Comparison of ENCODE assay signal across 25 cellular contexts in genomic region chr7:112358456-112358855, GRCh38.
"Had no signal": no experiment of that assay in that cellular context is flagged by ENCODE, and none has a peak within 500 bp of the region (broad histone marks: within the 10 kb centered on the region; RNA-seq: fewer than 3 reads in every experiment).

No MANE protein-coding gene starts in this region.

- H3K4me2 ChIP-seq: PC-9 had no signal

- DNase-seq: activated CD4-positive, alpha-beta memory T cell treated with anti-CD3 and anti-CD28 coated beads, Interleukin-2, amount 10 ng/mL, durations not matched to agents 7 days and 5 days; activated CD4-positive, alpha-beta T cell treated with anti-CD3 and anti-CD28 coated beads for 36 hours; activated CD4-positive, alpha-beta T cell treated with anti-CD3 and anti-CD28 coated beads, Interleukin-2, amount 50 U/mL, for 1 hour; activated CD8-positive, alpha-beta memory T cell treated with anti-CD3 and anti-CD28 coated beads, Interleukin-2, amount 50 U/mL, for 4 hours; activated gamma-delta T cell treated with Interleukin-2 at 50 U/mL for 16 hours; activated naive CD4-positive, alpha-beta T cell treated with anti-CD3 and anti-CD28 coated beads, Interleukin-2, amount 50 U/mL, for 16 hours; activated naive CD8-positive, alpha-beta T cell treated with anti-CD3 and anti-CD28 coated beads, Interleukin-2, amount 10 ng/mL, durations not matched to agents 7 days and 5 days; activated T-cell treated with anti-CD3 and anti-CD28 coated beads, Interleukin-2, amount 50 U/mL, for 72 hours; adrenal gland; anterior cingulate cortex; central memory CD4-positive, alpha-beta T cell; MM.1S; NCI-H1105; NCI-H1436; NCI-H1694 treated with DMSO at 0.1 percent for 48 hours; NCI-H2081; NCI-H510A treated with DMSO at 0.1 percent for 48 hours; NCI-H69; PC-9; T-cell; WERI-Rb-1 had no signal

- H3K4me3 ChIP-seq: adrenal gland, breast epithelium, PC-9, SK-N-MC had no signal

- H3K4me1 ChIP-seq: adrenal gland had no signal

- ATAC-seq: activated CD4-positive, alpha-beta T cell treated with anti-CD3 and anti-CD28 coated beads for 36 hours; activated T-cell treated with anti-CD3 and anti-CD28 coated beads, Interleukin-2, amount 50 U/mL, for 72 hours; Right ventricle myocardium inferior; T-cell had no signal

- H3K36me3 Mint-ChIP-seq: activated naive CD8-positive, alpha-beta T cell treated with anti-CD3 and anti-CD28 coated beads, Interleukin-2, amount 10 ng/mL, durations not matched to agents 7 days and 5 days; T-cell had no signal

- H3K27ac Mint-ChIP-seq: activated CD4-positive, alpha-beta memory T cell treated with anti-CD3 and anti-CD28 coated beads, Interleukin-2, amount 10 ng/mL, durations not matched to agents 7 days and 5 days; activated CD4-positive, alpha-beta T cell treated with anti-CD3 and anti-CD28 coated beads for 36 hours; activated naive CD8-positive, alpha-beta T cell treated with anti-CD3 and anti-CD28 coated beads, Interleukin-2, amount 10 ng/mL, durations not matched to agents 7 days and 5 days; activated T-cell treated with anti-CD3 and anti-CD28 coated beads, Interleukin-2, amount 50 U/mL, for 72 hours; activated T-helper 2 cell treated with anti-CD3 and anti-CD28 coated beads, Interferon-gamma antibody, Interleukin-2, Interleukin-4, amounts not matched to agents 10 μg/mL and 5 μg/mL and 100 μg/mL, durations not matched to agents 14 hours and 24 hours and 36 hours; T-cell had no signal

- H3K36me3 ChIP-seq: adrenal gland, breast epithelium, WERI-Rb-1 had no signal

- H3K27me3 ChIP-seq: adrenal gland, breast epithelium had no signal

- H3K9me3 ChIP-seq: adrenal gland, breast epithelium had no signal

- H3K4me1 Mint-ChIP-seq: activated CD4-positive, alpha-beta memory T cell treated with anti-CD3 and anti-CD28 coated beads, Interleukin-2, amount 10 ng/mL, durations not matched to agents 7 days and 5 days; activated CD4-positive, alpha-beta T cell treated with anti-CD3 and anti-CD28 coated beads for 36 hours; activated naive CD8-positive, alpha-beta T cell treated with anti-CD3 and anti-CD28 coated beads, Interleukin-2, amount 10 ng/mL, durations not matched to agents 7 days and 5 days; T-cell had no signal

- H3K27ac ChIP-seq: adrenal gland, breast epithelium, PC-9, SK-N-MC, WERI-Rb-1 had no signal

- H3K9me3 Mint-ChIP-seq: activated CD4-positive, alpha-beta memory T cell treated with anti-CD3 and anti-CD28 coated beads, Interleukin-2, amount 10 ng/mL, durations not matched to agents 7 days and 5 days; activated naive CD8-positive, alpha-beta T cell treated with anti-CD3 and anti-CD28 coated beads, Interleukin-2, amount 10 ng/mL, durations not matched to agents 7 days and 5 days; activated T-cell treated with anti-CD3 and anti-CD28 coated beads, Interleukin-2, amount 50 U/mL, for 72 hours; activated T-helper 2 cell treated with anti-CD3 and anti-CD28 coated beads, Interferon-gamma antibody, Interleukin-2, Interleukin-4, amounts not matched to agents 10 μg/mL and 5 μg/mL and 100 μg/mL, durations not matched to agents 14 hours and 24 hours and 36 hours had no signal

- H3K4me3 Mint-ChIP-seq: activated CD4-positive, alpha-beta memory T cell treated with anti-CD3 and anti-CD28 coated beads, Interleukin-2, amount 10 ng/mL, durations not matched to agents 7 days and 5 days; activated CD4-positive, alpha-beta T cell treated with anti-CD3 and anti-CD28 coated beads for 36 hours; activated naive CD8-positive, alpha-beta T cell treated with anti-CD3 and anti-CD28 coated beads, Interleukin-2, amount 10 ng/mL, durations not matched to agents 7 days and 5 days; activated T-cell treated with anti-CD3 and anti-CD28 coated beads, Interleukin-2, amount 50 U/mL, for 72 hours; T-cell had no signal

- H2AFZ ChIP-seq: PC-9 had no signal
